2 cellular contexts compared by ENCODE assay signal in the genomic region with DNA sequence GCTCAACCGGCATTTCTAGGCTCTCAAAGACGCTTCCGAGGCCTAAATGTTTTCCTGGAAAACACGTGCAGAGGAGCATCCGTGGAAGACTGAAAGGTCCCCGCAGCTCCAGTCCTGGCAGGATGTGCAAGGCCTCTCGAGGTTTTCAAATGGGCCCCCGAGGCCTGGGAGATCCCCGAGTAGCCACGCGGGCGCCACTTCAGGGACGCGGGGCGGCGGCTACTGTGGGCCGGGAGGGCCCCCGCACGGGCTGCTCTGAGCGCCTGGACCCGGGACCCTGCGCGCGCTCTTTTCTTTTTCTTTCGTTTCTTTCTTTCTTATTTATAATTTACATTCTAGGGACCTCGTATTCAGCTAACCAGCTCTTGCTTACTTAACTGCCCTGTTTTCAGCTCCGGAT.
TF ChIP-seq lines count a peak whose summit lies in the region.

No MANE protein-coding gene starts in this region.

TF ChIP-seq in SK-N-SH, 30 proteins besides CTCF, POLR2A, EP300 and RAD21 (continued from another document):
- TF ChIP-seq PBX3 (IDR thresholded peaks at IDR 0.05) = no peak
- no peak for TF ChIP-seq ELF1 (IDR thresholded peaks at IDR 0.05)
- TF ChIP-seq JUND (IDR thresholded peaks at IDR 0.05) = no peak
- TF ChIP-seq NRF1 (IDR thresholded peaks at IDR 0.05; ENCODE audit: low read depth, low read length) = no peak
- TF ChIP-seq RXRA (IDR thresholded peaks at IDR 0.05; ENCODE audit: borderline replicate concordance, low read depth) = no peak
- no peak for TF ChIP-seq USF2 (IDR thresholded peaks at IDR 0.05; ENCODE audit: borderline replicate concordance, low read depth, low read length)
- no peak for TF ChIP-seq SMC3 (IDR thresholded peaks at IDR 0.05; ENCODE audit: low read depth, low read length)
- TF ChIP-seq RFX5 (IDR thresholded peaks at IDR 0.05; ENCODE audit: low read length) = no peak
- no peak for TF ChIP-seq MXI1 (IDR thresholded peaks at IDR 0.05; ENCODE audit: low read depth, low read length)
- TF ChIP-seq USF1 (IDR thresholded peaks at IDR 0.05; ENCODE audit: borderline replicate concordance, low read depth) = no peak
- TF ChIP-seq NFIC (IDR thresholded peaks at IDR 0.05; ENCODE audit: borderline replicate concordance) = no peak
- no peak for TF ChIP-seq TCF12 (IDR thresholded peaks at IDR 0.05)
- TF ChIP-seq MEF2A (IDR thresholded peaks at IDR 0.05; ENCODE audit: borderline replicate concordance, low read depth) = no peak
- no peak for TF ChIP-seq FOXJ3 (CRISPR knock-in tag; IDR thresholded peaks at IDR 0.05)
- TF ChIP-seq POLR2AphosphoS5 (IDR thresholded peaks at IDR 0.05; ENCODE audit: low read depth, low read length) = no peak
TF ChIP-seq in SK-N-SH: peak in this region for 0.

TF ChIP-seq in WTC11, 78 proteins besides CTCF, POLR2A, EP300 and RAD21 (continued from another document):
- no peak for TF ChIP-seq ZNF425 (CRISPR knock-in tag; conservative IDR thresholded peaks at IDR 0.05)
- no peak for TF ChIP-seq TCF7 (CRISPR knock-in tag; IDR thresholded peaks at IDR 0.05; ENCODE audit: low read depth)
- no peak for TF ChIP-seq ZNF263 (CRISPR knock-in tag; IDR thresholded peaks at IDR 0.05; ENCODE audit: low read depth)
- TF ChIP-seq E2F1 (CRISPR knock-in tag; IDR thresholded peaks at IDR 0.05) = no peak
- no peak for TF ChIP-seq NR2C2 (CRISPR knock-in tag; IDR thresholded peaks at IDR 0.05)
TF ChIP-seq in WTC11: peak in this region for 0.
